8 cellular contexts compared by ENCODE assay signal in genomic region chr6:20401403-20402180, GRCh38. TPM values are rescaled to one million over a fixed set of nuclear protein-coding genes. Genes with fewer than 3 reads are reported as not detected.
A peak's percentile ranks its signal among the peaks of the same experiment; 100 is the strongest.
DNase-seq lines count a peak whose midpoint lies in the region; ATAC-seq and TF ChIP-seq lines count a peak whose summit lies in the region.

Gene E2F3 (plus strand): TSS chr6:20401879. CDS start chr6:20402233, 354 bp downstream.

- POLR2A ChIA-PET in Panc1 (lab: Charles Lee) = no interaction called here

- H3K27me3 ChIP-seq in Panc1 (ENCODE audit: control insufficient read depth, insufficient read depth, low read length) (no peaks in the 10 kb centered on the region), esophagus (ENCODE audit: control insufficient read depth in 1 of 2, insufficient read depth in 2 of 2, low read length in 2 of 2) (no peaks in the 10 kb centered on the region), mucosa of stomach (ENCODE audit: control insufficient read depth, insufficient read depth, low read length) (no peaks in the 10 kb centered on the region)

- H3K27ac ChIP-seq in Panc1 (ENCODE audit: low read length) (peak within 1 kb of the TSS; percentile 88), esophagus (ENCODE audit: low read depth in 2 of 2, low read length in 1 of 2) (peak within 1 kb of the TSS; percentile 87 to 95)

- WGBS in esophagus, 2 donors = 1% methylated on average over 56 to 57 of the region's 57 CpGs

- CTCF ChIA-PET in Panc1 (lab: Charles Lee) = no interaction called here

- H3K9me3 ChIP-seq in Panc1 (ENCODE audit: control insufficient read depth, insufficient read depth, low read depth, low read length) (no peaks in the 10 kb centered on the region), esophagus (ENCODE audit: control insufficient read depth in 2 of 2, insufficient read depth in 1 of 2, low read depth in 1 of 2, low read length in 1 of 2) (no peaks in the 10 kb centered on the region), mucosa of stomach (ENCODE audit: control insufficient read depth, low read length) (no peaks in the 10 kb centered on the region)

- DNase-seq in DMS53 (lab: John Stamatoyannopoulos, UW) (peak; percentile 100), KG1 (lab: John Stamatoyannopoulos, UW) (peak; percentile 93), Panc1 (ENCODE audit: low read depth, low spot score) (peak; percentile 97)
- DNase-seq in activated T-cell treated with anti-CD3 and anti-CD28 coated beads, Interleukin-2, amount 50 U/mL, for 4 hours = peak; percentile 98
- peak; percentile 96 to 97 for DNase-seq in stimulated activated CD8-positive, alpha-beta memory T cell treated with anti-CD3 and anti-CD28 coated beads, Interleukin-7, amount 100 ng/mL, for 1 hour (ENCODE audit: low read depth in 2 of 2)

- BruUV-seq in Panc1 (replicated peaks; lab: Mats Ljungman, UMichigan) = no TSS peak

- peak within 1 kb of the TSS; percentile 73 for H3K9ac ChIP-seq in mucosa of stomach (ENCODE audit: low read length)

- H3K36me3 Mint-ChIP-seq in activated T-cell treated with anti-CD3 and anti-CD28 coated beads, Interleukin-2, amount 50 U/mL, for 4 hours (ENCODE audit: insufficient read depth) = peaks cover 4% of the 10 kb centered on the region

- no peaks in the 10 kb centered on the region for H3K27me3 Mint-ChIP-seq in activated T-cell treated with anti-CD3 and anti-CD28 coated beads, Interleukin-2, amount 50 U/mL, for 4 hours (ENCODE audit: low read depth)

- in situ Hi-C loops in Panc1 (cut with HindIII; ENCODE audit: low pct_unique_long_range_greater_than_20kb, low sequenced_read_pairs) = no loop called here

- peak within 1 kb of the TSS; percentile 97 for H3K4me3 Mint-ChIP-seq in activated T-cell treated with anti-CD3 and anti-CD28 coated beads, Interleukin-2, amount 50 U/mL, for 4 hours

- TF ChIP-seq CTCF in Panc1 (IDR thresholded peaks at IDR 0.05) = no peak

- ATAC-seq in GM21723 (IDR thresholded peaks at IDR 0.05; ENCODE audit: unreplicated experiment) (peak; percentile 84), Panc1 (peak; percentile 88)
- peak; percentile 81 for ATAC-seq in activated T-cell treated with anti-CD3 and anti-CD28 coated beads, Interleukin-2, amount 50 U/mL, for 4 hours

- H3K4me3 ChIP-seq in Panc1 (ENCODE audit: low read depth in 2 of 2, low read length in 2 of 2) (peak within 1 kb of the TSS; percentile 94 to 97), esophagus (ENCODE audit: low read depth in 1 of 2, low read length in 2 of 2) (peak within 1 kb of the TSS; percentile 72 to 77), mucosa of stomach (ENCODE audit: low read length) (peak within 1 kb of the TSS; percentile 82)

- peaks cover 29% of the 10 kb centered on the region for H3K4me1 Mint-ChIP-seq in activated T-cell treated with anti-CD3 and anti-CD28 coated beads, Interleukin-2, amount 50 U/mL, for 4 hours (ENCODE audit: low read depth)

- H3K4me1 ChIP-seq in Panc1 (ENCODE audit: control insufficient read depth, insufficient read depth, low read length) (peaks cover 9% of the 10 kb centered on the region; the same call in 1 of the 2 replicates), esophagus (ENCODE audit: control insufficient read depth in 2 of 2, insufficient read depth in 2 of 2, low read length in 1 of 2) (no peaks in the 10 kb centered on the region), mucosa of stomach (ENCODE audit: control insufficient read depth, insufficient read depth, low read length) (no peaks in the 10 kb centered on the region)

- H3K36me3 ChIP-seq in Panc1 (ENCODE audit: control insufficient read depth, insufficient read depth, low read length) = peaks cover 18% of the 10 kb centered on the region
- H3K36me3 ChIP-seq in esophagus (ENCODE audit: control insufficient read depth in 2 of 2, insufficient read depth in 2 of 2, low read length in 1 of 2) = no peaks in the 10 kb centered on the region
- H3K36me3 ChIP-seq in mucosa of stomach (ENCODE audit: control insufficient read depth, insufficient read depth, low read length) = no peaks in the 10 kb centered on the region

- no peaks in the 10 kb centered on the region for H3K9me3 Mint-ChIP-seq in activated T-cell treated with anti-CD3 and anti-CD28 coated beads, Interleukin-2, amount 50 U/mL, for 4 hours

- intact Hi-C loops in Panc1 (cut with micrococcal nuclease; ENCODE audit: unreplicated experiment) = loop anchor here (5.0 kb wide), 1 partner anchor 109 kb away; no protein-coding TSS in a partner anchor

RNA-seq across cellular contexts. Expression of gene E2F3, which starts in this region (rescaled TPM):
- 31.0 TPM for total RNA-seq in Panc1 (2021; ENCODE audit: unreplicated experiment)
- polyA plus RNA-seq in Panc1 (2012; ENCODE audit: insufficient read length) = 13.1 TPM
- total RNA-seq in activated T-cell treated with anti-CD3 and anti-CD28 coated beads, Interleukin-2, amount 50 U/mL, for 4 hours = 10 to 100 TPM; 19.2 to 24.2 (median 20.2) TPM
- 1 to 10 TPM; 3.4 to 3.9 TPM for polyA plus RNA-seq in esophagus

Comparison
In these comparisons a context has a peak if more than half of its experiments do, and no peak if none do; other contexts are left out.
1. Peak in every context shown above with its lines: DNase-seq, ATAC-seq, H3K4me3 ChIP-seq and H3K27ac ChIP-seq.